1 cellular context compared by ENCODE assay signal in genomic region chr12:26937863-26938659, GRCh38.
TF ChIP-seq lines count a peak whose summit lies in the region.

Gene FGFR1OP2, plus strand, starts transcription at chr12:26938470. Its CDS starts 15,689 bp downstream, at chr12:26954159.
Gene INTS13, minus strand, starts transcription at chr12:26937981. Its CDS starts 1,178 bp downstream, at chr12:26936803.

TF ChIP-seq in HepG2, 621 proteins besides CTCF, POLR2A, EP300 and RAD21 (continued from another document and continues in another):
- TF ChIP-seq ZNF280B (CRISPR knock-in tag; IDR thresholded peaks at IDR 0.05; ENCODE audit: borderline replicate concordance) = peak; percentile 9; the same call in 1 of the 2 replicates
- TF ChIP-seq, protein P1, sequence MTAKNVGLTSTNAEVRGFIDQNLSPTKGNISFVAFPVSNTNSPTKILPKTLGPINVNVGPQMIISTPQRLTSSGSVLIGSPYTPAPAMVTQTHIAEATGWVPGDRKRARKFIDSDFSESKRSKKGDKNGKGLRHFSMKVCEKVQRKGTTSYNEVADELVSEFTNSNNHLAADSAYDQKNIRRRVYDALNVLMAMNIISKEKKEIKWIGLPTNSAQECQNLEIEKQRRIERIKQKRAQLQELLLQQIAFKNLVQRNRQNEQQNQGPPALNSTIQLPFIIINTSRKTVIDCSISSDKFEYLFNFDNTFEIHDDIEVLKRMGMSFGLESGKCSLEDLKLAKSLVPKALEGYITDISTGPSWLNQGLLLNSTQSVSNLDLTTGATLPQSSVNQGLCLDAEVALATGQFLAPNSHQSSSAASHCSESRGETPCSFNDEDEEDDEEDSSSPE (CRISPR knock-in tag; IDR thresholded peaks at IDR 0.05) = peak; percentile 60; the same call in 1 of the 2 replicates
- no peak for TF ChIP-seq SSRP1 (CRISPR knock-in tag; IDR thresholded peaks at IDR 0.05)
- TF ChIP-seq KDM2A (CRISPR knock-in tag; IDR thresholded peaks at IDR 0.05; ENCODE audit: borderline replicate concordance, low read depth) = peak; percentile 55; the same call in 1 of the 2 replicates
- TF ChIP-seq ZNF547 (CRISPR knock-in tag; IDR thresholded peaks at IDR 0.05) = 0 out of 2 replicates have a peak, but pooled peaks have one; percentile 46
- no peak for TF ChIP-seq CREB3 (CRISPR knock-in tag; IDR thresholded peaks at IDR 0.05)
- TF ChIP-seq ZNF724P (CRISPR knock-in tag; IDR thresholded peaks at IDR 0.05; ENCODE audit: borderline replicate concordance) = no peak
- TF ChIP-seq ZNF770 (CRISPR knock-in tag; IDR thresholded peaks at IDR 0.05) = no peak
- TF ChIP-seq ZSCAN31 (CRISPR knock-in tag; IDR thresholded peaks at IDR 0.05; ENCODE audit: low read depth) = peak; percentile 51; the same call in 1 of the 2 replicates
- TF ChIP-seq CENPT (CRISPR knock-in tag; IDR thresholded peaks at IDR 0.05; ENCODE audit: low read depth) = no peak
- TF ChIP-seq, protein P2, sequence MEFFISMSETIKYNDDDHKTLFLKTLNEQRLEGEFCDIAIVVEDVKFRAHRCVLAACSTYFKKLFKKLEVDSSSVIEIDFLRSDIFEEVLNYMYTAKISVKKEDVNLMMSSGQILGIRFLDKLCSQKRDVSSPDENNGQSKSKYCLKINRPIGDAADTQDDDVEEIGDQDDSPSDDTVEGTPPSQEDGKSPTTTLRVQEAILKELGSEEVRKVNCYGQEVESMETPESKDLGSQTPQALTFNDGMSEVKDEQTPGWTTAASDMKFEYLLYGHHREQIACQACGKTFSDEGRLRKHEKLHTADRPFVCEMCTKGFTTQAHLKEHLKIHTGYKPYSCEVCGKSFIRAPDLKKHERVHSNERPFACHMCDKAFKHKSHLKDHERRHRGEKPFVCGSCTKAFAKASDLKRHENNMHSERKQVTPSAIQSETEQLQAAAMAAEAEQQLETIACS (CRISPR knock-in tag; IDR thresholded peaks at IDR 0.05) = peak; percentile 97
- no peak for TF ChIP-seq U2AF2 (IDR thresholded peaks at IDR 0.05; ENCODE audit: low read depth, low read length)
- peak; percentile 15; the same call in 1 of the 2 replicates for TF ChIP-seq ZNF792 (CRISPR knock-in tag; IDR thresholded peaks at IDR 0.05)
- no peak for TF ChIP-seq MIER3 (CRISPR knock-in tag; IDR thresholded peaks at IDR 0.05; ENCODE audit: borderline replicate concordance)
- no peak for TF ChIP-seq ELK4 (CRISPR knock-in tag; IDR thresholded peaks at IDR 0.05; ENCODE audit: borderline replicate concordance)
- peak; percentile 59; the same call in 1 of the 2 replicates for TF ChIP-seq DRAP1 (CRISPR knock-in tag; IDR thresholded peaks at IDR 0.05)
- TF ChIP-seq HOXA5 (CRISPR knock-in tag; IDR thresholded peaks at IDR 0.05) = peak; percentile 73; the same call in 1 of the 2 replicates
- TF ChIP-seq POLR2G (IDR thresholded peaks at IDR 0.05; ENCODE audit: low read depth, low read length) = peak; percentile 94
- TF ChIP-seq NR2F2 (IDR thresholded peaks at IDR 0.05; ENCODE audit: borderline replicate concordance, low read depth) = no peak; the same call in 1 of the 2 replicates
- peak; percentile 36 for TF ChIP-seq SRSF4 (IDR thresholded peaks at IDR 0.05; ENCODE audit: low read depth, low read length, poor library complexity, severe bottlenecking)
- TF ChIP-seq ZNF274 (CRISPR knock-in tag; IDR thresholded peaks at IDR 0.05) = peak; percentile 66; the same call in 1 of the 2 replicates
- TF ChIP-seq HNRNPLL (IDR thresholded peaks at IDR 0.05; ENCODE audit: low read depth, low read length, poor library complexity, severe bottlenecking) = peak; percentile 86
- TF ChIP-seq ZNF251 (CRISPR knock-in tag; IDR thresholded peaks at IDR 0.05) = no peak
- 0 out of 2 replicates have a peak, but pooled peaks have one; percentile 4 for TF ChIP-seq ZNF337 (CRISPR knock-in tag; IDR thresholded peaks at IDR 0.05; ENCODE audit: borderline replicate concordance, low read depth)
- peak; percentile 26 for TF ChIP-seq ETV5 (CRISPR knock-in tag; IDR thresholded peaks at IDR 0.05; ENCODE audit: borderline replicate concordance)
- TF ChIP-seq MED8 (CRISPR knock-in tag; IDR thresholded peaks at IDR 0.05; ENCODE audit: insufficient replicate concordance) = peak; percentile 58
- TF ChIP-seq, protein P3, sequence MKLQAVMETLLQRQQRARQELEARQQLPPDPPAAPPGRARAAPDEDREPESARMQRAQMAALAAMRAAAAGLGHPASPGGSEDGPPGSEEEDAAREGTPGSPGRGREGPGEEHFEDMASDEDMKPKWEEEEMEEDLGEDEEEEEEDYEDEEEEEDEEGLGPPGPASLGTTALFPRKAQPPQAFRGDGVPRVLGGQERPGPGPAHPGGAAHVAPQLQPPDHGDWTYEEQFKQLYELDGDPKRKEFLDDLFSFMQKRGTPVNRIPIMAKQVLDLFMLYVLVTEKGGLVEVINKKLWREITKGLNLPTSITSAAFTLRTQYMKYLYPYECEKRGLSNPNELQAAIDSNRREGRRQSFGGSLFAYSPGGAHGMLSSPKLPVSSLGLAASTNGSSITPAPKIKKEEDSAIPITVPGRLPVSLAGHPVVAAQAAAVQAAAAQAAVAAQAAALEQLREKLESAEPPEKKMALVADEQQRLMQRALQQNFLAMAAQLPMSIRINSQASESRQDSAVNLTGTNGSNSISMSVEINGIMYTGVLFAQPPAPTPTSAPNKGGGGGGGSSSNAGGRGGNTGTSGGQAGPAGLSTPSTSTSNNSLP (IDR thresholded peaks at IDR 0.05; ENCODE audit: low read depth, low read length) = 0 out of 2 replicates have a peak, but pooled peaks have one; percentile 13
- no peak for TF ChIP-seq MBD4 (IDR thresholded peaks at IDR 0.05; ENCODE audit: borderline replicate concordance, low read length)
- no peak for TF ChIP-seq ARID2 (CRISPR knock-in tag; IDR thresholded peaks at IDR 0.05; ENCODE audit: borderline replicate concordance)
- no peak for TF ChIP-seq RCOR2 (CRISPR knock-in tag; IDR thresholded peaks at IDR 0.05)
- no peak for TF ChIP-seq HMGA1 (CRISPR knock-in tag; conservative IDR thresholded peaks at IDR 0.05)
- TF ChIP-seq ZNF816 (CRISPR knock-in tag; IDR thresholded peaks at IDR 0.05; ENCODE audit: borderline replicate concordance) = no peak
- no peak for TF ChIP-seq RARG (CRISPR knock-in tag; IDR thresholded peaks at IDR 0.05; ENCODE audit: low read depth)
- TF ChIP-seq ZBTB46 (CRISPR knock-in tag; IDR thresholded peaks at IDR 0.05; ENCODE audit: borderline replicate concordance) = no peak
- TF ChIP-seq BRD4 (CRISPR knock-in tag; IDR thresholded peaks at IDR 0.05) = peak; percentile 48; the same call in 1 of the 2 replicates
- no peak; the same call in 1 of the 2 replicates for TF ChIP-seq ZNF484 (CRISPR knock-in tag; IDR thresholded peaks at IDR 0.05; ENCODE audit: borderline replicate concordance, low read depth)
- no peak for TF ChIP-seq ZNF230 (CRISPR knock-in tag; IDR thresholded peaks at IDR 0.05)
- peak; percentile 39; the same call in 1 of the 2 replicates for TF ChIP-seq ZNF232 (CRISPR knock-in tag; IDR thresholded peaks at IDR 0.05; ENCODE audit: borderline replicate concordance)
- TF ChIP-seq, protein P4, sequence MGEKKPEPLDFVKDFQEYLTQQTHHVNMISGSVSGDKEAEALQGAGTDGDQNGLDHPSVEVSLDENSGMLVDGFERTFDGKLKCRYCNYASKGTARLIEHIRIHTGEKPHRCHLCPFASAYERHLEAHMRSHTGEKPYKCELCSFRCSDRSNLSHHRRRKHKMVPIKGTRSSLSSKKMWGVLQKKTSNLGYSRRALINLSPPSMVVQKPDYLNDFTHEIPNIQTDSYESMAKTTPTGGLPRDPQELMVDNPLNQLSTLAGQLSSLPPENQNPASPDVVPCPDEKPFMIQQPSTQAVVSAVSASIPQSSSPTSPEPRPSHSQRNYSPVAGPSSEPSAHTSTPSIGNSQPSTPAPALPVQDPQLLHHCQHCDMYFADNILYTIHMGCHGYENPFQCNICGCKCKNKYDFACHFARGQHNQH (CRISPR knock-in tag; IDR thresholded peaks at IDR 0.05) = peak; percentile 11; the same call in 1 of the 2 replicates
- TF ChIP-seq, protein P5, sequence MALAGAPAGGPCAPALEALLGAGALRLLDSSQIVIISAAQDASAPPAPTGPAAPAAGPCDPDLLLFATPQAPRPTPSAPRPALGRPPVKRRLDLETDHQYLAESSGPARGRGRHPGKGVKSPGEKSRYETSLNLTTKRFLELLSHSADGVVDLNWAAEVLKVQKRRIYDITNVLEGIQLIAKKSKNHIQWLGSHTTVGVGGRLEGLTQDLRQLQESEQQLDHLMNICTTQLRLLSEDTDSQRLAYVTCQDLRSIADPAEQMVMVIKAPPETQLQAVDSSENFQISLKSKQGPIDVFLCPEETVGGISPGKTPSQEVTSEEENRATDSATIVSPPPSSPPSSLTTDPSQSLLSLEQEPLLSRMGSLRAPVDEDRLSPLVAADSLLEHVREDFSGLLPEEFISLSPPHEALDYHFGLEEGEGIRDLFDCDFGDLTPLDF (CRISPR knock-in tag; IDR thresholded peaks at IDR 0.05) = 0 out of 2 replicates have a peak, but pooled peaks have one; percentile 33
- TF ChIP-seq, protein P6, sequence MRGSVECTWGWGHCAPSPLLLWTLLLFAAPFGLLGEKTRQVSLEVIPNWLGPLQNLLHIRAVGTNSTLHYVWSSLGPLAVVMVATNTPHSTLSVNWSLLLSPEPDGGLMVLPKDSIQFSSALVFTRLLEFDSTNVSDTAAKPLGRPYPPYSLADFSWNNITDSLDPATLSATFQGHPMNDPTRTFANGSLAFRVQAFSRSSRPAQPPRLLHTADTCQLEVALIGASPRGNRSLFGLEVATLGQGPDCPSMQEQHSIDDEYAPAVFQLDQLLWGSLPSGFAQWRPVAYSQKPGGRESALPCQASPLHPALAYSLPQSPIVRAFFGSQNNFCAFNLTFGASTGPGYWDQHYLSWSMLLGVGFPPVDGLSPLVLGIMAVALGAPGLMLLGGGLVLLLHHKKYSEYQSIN (CRISPR knock-in tag; IDR thresholded peaks at IDR 0.05; ENCODE audit: borderline replicate concordance) = no peak
